Comparison of ENCODE assay signal across 8 cellular contexts in genomic region chr9:125189361-125190289, GRCh38. TPM values are rescaled to one million over a fixed set of nuclear protein-coding genes. Genes with fewer than 3 reads are reported as not detected.
DNase-seq lines count a peak whose midpoint lies in the region; TF ChIP-seq lines count a peak whose summit lies in the region.

Gene PPP6C (minus strand): TSS chr9:125189803. CDS start chr9:125189718, 85 bp downstream.

- no peaks in the 10 kb centered on the region for H3K27me3 Mint-ChIP-seq in HFFc6 (ENCODE audit: insufficient read depth)

- peak within 1 kb of the TSS; percentile 96 for H3K9ac ChIP-seq in SK-N-MC (ENCODE audit: insufficient read length)

- H3K9me3 Mint-ChIP-seq in HFFc6 = no peaks in the 10 kb centered on the region

- H3K4me3 Mint-ChIP-seq in HFFc6 = peak within 1 kb of the TSS; percentile 99

- peaks cover 19% of the 10 kb centered on the region for H3K4me1 Mint-ChIP-seq in HFFc6 (ENCODE audit: low read depth)

- no peaks in the 10 kb centered on the region for H3K9me3 ChIP-seq in SK-N-MC (ENCODE audit: low read depth, low read length)

- peak within 1 kb of the TSS; percentile 98 for H3K4me3 ChIP-seq in GM08714 (ENCODE audit: low read length)
- H3K4me3 ChIP-seq in SK-N-MC = peak within 1 kb of the TSS; percentile 89

- no peaks in the 10 kb centered on the region for H3K36me3 ChIP-seq in SK-N-MC (ENCODE audit: insufficient read depth, low read length)

- peak within 1 kb of the TSS; percentile 92 for H3K27ac Mint-ChIP-seq in HFFc6

- DNase-seq in HFFc6 (peak; percentile 95), NAMALWA (ENCODE audit: low spot score) (peak; percentile 95), SK-N-MC (ENCODE audit: low read depth, low spot score) (peak; percentile 55), globus pallidus (ENCODE audit: low spot score) (peak; percentile 97), occipital lobe (lab: John Stamatoyannopoulos, UW) (peak; percentile 95)
- peak; percentile 99 for DNase-seq in activated naive CD4-positive, alpha-beta T cell treated with anti-CD3 and anti-CD28 coated beads, Interleukin-2, amount 50 U/mL, for 16 hours

- H3K27ac ChIP-seq in SK-N-MC (peak within 1 kb of the TSS; percentile 89), temporal lobe (ENCODE audit: low read depth, low read length) (peak within 1 kb of the TSS; percentile 90)

- no peaks in the 10 kb centered on the region for H3K36me3 Mint-ChIP-seq in HFFc6 (ENCODE audit: low read depth)

- peak; percentile 81 for TF ChIP-seq CTCF in HFFc6 (IDR thresholded peaks at IDR 0.05)

RNA-seq across cellular contexts. Expression of gene PPP6C, which starts in this region (rescaled TPM):
- total RNA-seq in HFFc6 (2021; fragmentation: NEBNext Ultra II Directional; extraction: Animal tissue kit (Norgen Biotek cat#: 25700)) = 10 to 100 TPM; 35.2 to 47.1 (median 40.8) TPM
- total RNA-seq in occipital lobe (23.1 TPM), temporal lobe (18.7 TPM)

Comparison
In these comparisons a context has a peak if more than half of its experiments do, and no peak if none do; other contexts are left out.
1. Peak in every context shown above with its lines: DNase-seq, H3K4me3 ChIP-seq and H3K27ac ChIP-seq.